In the genomic region with DNA sequence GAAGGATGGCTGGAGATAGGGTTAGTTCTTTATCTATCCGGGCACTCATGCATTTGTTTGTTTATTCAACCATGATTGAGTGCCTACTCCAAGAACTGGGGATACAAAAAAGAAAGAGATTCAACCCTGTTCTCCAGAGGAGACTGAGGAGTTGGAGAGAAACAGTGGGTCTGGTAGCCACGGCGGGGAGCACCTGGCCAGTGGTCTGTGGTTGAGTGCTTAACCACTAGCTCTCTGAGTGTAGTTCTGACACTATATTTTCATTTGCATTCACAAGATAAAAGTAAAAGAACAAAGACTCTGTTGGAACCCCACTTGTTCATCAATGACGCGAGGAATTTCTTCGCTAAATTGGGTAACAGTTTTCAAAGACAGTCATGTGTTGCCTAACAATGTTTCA, we compare ENCODE assay signal across 24 cellular contexts.
"Had no signal": no experiment of that assay in that cellular context is flagged by ENCODE, and none has a peak within 500 bp of the region (broad histone marks: within the 10 kb centered on the region; RNA-seq: fewer than 3 reads in every experiment).

No MANE protein-coding gene starts in this region.

- H3K27me3 ChIP-seq: hepatocyte, neural progenitor cell, testis, thyroid gland, transverse colon had no signal

- H3K79me2 ChIP-seq: hepatocyte had no signal

- ATAC-seq: mucosa of descending colon; naive thymus-derived CD8-positive, alpha-beta T cell; right cardiac atrium; sciatic nerve; stimulated activated naive B cell treated with anti-CD40 and anti-IgM and Interleukin-4, amounts not matched to agents 10 μg/mL and 1 μg/mL and 100 μg/mL, for 72 hours; stimulated activated naive CD8-positive, alpha-beta T cell treated with anti-CD3 and anti-CD28 coated beads, Interleukin-15, Interleukin-2, amounts not matched to agents 100 U/mL and 50 U/mL, for 24 hours; upper lobe of right lung had no signal

- H3K36me3 ChIP-seq: left ventricle myocardium inferior, neural progenitor cell, neutrophil, stomach, thyroid gland, transverse colon, upper lobe of right lung had no signal

- H3K9ac ChIP-seq: neural progenitor cell had no signal

- H3K27ac ChIP-seq: hepatocyte, left ventricle myocardium inferior, neural progenitor cell, neutrophil, skin epidermis, stomach, testis, thyroid gland, transverse colon, upper lobe of right lung had no signal

- DNase-seq: islet precursor cell; left ventricle myocardium inferior; midbrain; mucosa of descending colon; naive thymus-derived CD8-positive, alpha-beta T cell; occipital lobe; right cardiac atrium; stimulated activated CD4-positive, alpha-beta T cell treated with anti-CD3 and anti-CD28 coated beads, Interleukin-12 subunit alpha, Interleukin-12 subunit beta, amount 100 ng/mL, for 4 hours; stimulated activated CD4-positive, alpha-beta T cell treated with anti-CD3 and anti-CD28 coated beads, Interleukin-15, amount 100 ng/mL, for 24 hours; stimulated activated CD4-positive, alpha-beta T cell treated with anti-CD3 and anti-CD28 coated beads, Interleukin-2, amount 100 ng/mL, for 24 hours; stimulated activated CD4-positive, alpha-beta T cell treated with anti-CD3 and anti-CD28 coated beads, Interleukin-4, amount 100 ng/mL, for 1 hour; stimulated activated naive B cell treated with anti-CD40 and anti-IgM and Interleukin-4, amounts not matched to agents 10 μg/mL and 1 μg/mL and 100 μg/mL, for 72 hours; stimulated activated naive CD8-positive, alpha-beta T cell treated with anti-CD3 and anti-CD28 coated beads, Interleukin-15, Interleukin-2, amounts not matched to agents 100 U/mL and 50 U/mL, for 24 hours; stomach; testis; thyroid gland; transverse colon; upper lobe of right lung had no signal

- H3K9me3 ChIP-seq: left ventricle myocardium inferior, mucosa of descending colon, neutrophil, stomach, testis, thyroid gland, transverse colon, upper lobe of right lung had no signal

- H3K4me1 ChIP-seq: thyroid gland, transverse colon, upper lobe of right lung had no signal

- H2AFZ ChIP-seq: hepatocyte, neural progenitor cell had no signal

- H3K4me3 ChIP-seq: hepatocyte, left ventricle myocardium inferior, lung, mucosa of descending colon, neural progenitor cell, skin epidermis, stomach, testis, thyroid gland, transverse colon, upper lobe of right lung had no signal

- H3K4me2 ChIP-seq: hepatocyte, neural progenitor cell had no signal
